27 cellular contexts compared by ENCODE assay signal in the genomic region with DNA sequence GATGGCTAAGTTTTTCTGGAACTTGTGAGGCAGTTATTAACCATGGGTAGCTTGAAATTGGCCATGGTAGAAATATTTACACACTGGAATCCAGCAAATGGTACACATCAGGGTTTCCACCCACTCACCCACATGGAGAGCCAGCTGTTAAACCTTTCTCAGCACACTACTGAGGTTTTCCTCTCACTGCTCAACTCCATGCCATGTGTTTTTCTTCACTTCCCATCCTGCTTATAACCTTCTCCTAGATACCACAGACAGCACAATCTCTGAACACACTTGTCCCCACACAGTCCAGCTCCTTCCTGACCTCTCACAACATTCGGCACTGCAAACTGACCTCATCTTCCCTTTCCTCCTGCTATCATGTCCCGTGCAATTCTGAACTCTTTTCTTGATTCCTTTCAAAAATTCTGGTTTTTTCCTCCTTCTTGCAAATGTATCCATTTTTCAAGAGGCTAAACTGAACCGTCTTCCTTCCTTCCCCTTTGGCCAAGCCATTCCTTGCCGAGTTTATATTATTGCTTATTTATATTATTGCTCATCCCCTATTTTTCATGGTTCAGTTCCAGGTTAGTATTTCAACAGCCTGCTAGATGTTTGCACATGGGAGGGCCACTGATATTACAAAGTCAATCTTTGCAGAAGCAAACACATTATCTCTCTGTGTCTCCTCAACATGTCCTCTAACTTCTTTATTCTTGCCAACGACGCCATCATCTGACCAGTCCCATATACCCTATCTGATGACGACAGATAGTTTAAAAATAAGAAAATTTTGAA.
A peak's percentile ranks its signal among the peaks of the same experiment; 100 is the strongest.
DNase-seq lines count a peak whose midpoint lies in the region; ATAC-seq and TF ChIP-seq lines count a peak whose summit lies in the region.
"Had no signal": no experiment of that assay in that cellular context is flagged by ENCODE, and none has a peak within 500 bp of the region (broad histone marks: within the 10 kb centered on the region; RNA-seq: fewer than 3 reads in every experiment).

No MANE protein-coding gene starts in this region.

- H3K4me3 ChIP-seq in heart left ventricle (no peak overlapping the region), right cardiac atrium (ENCODE audit: low read length) (no peak overlapping the region), fibroblast of mammary gland (ENCODE audit: control insufficient read depth, low read depth, low read length) (no peak overlapping the region)
- H3K4me3 ChIP-seq: A549, dorsolateral prefrontal cortex, HAP-1, K562, prostate gland, testis had no signal

- intact Hi-C loops in heart left ventricle (cut with DNase I) = no loop called here
- intact Hi-C loops in right cardiac atrium (cut with DNase I) = no loop called here

- WGBS in heart left ventricle, 4 donors = 59 to 71% (median 64%) methylated on average over 7 of the region's 7 CpGs
- 52% methylated on average over 7 of the region's 7 CpGs for WGBS in right cardiac atrium

- TF ChIP-seq CTCF in heart left ventricle (IDR thresholded peaks at IDR 0.05) (no peak), fibroblast of mammary gland (conservative IDR thresholded peaks at IDR 0.05; ENCODE audit: control insufficient read depth, insufficient read depth, low read depth, low read length) (no peak), type B pancreatic cell (conservative IDR thresholded peaks at IDR 0.05) (no peak)

- H3K9me3 ChIP-seq in heart left ventricle = no peaks in the 10 kb centered on the region
- no peaks in the 10 kb centered on the region for H3K9me3 ChIP-seq in right cardiac atrium (ENCODE audit: control insufficient read depth, low read length)
- H3K9me3 ChIP-seq: A549, HAP-1, prostate gland, testis had no signal

- H3K4me1 ChIP-seq in heart left ventricle (no peaks in the 10 kb centered on the region), right cardiac atrium (ENCODE audit: control insufficient read depth, insufficient read depth, low read length) (no peaks in the 10 kb centered on the region)
- H3K4me1 ChIP-seq: A549, HAP-1, prostate gland, testis had no signal

- ATAC-seq in heart left ventricle (peak in 3 of 4 donors; percentile 56 to 82 (median 78)), right cardiac atrium (no peak), HG03378 (IDR thresholded peaks at IDR 0.05; ENCODE audit: unreplicated experiment) (no peak)
- no peak for ATAC-seq in stimulated activated effector memory CD8-positive, alpha-beta T cell treated with anti-CD3 and anti-CD28 coated beads, Interleukin-12 subunit alpha, Interleukin-12 subunit beta, amount 100 ng/mL, for 72 hours
- ATAC-seq: A549, K562 had no signal

- H3K4me3 Mint-ChIP-seq in type B pancreatic cell = no peak overlapping the region
- no peak overlapping the region for H3K4me3 Mint-ChIP-seq in T-helper 2 cell treated with Interferon-gamma antibody and Interleukin-4, amounts not matched to agents 5 μg/mL and 100 μg/mL, for 36 hours
- no peak overlapping the region for H3K4me3 Mint-ChIP-seq in stimulated activated effector memory CD8-positive, alpha-beta T cell treated with anti-CD3 and anti-CD28 coated beads, Interleukin-12 subunit alpha, Interleukin-12 subunit beta, amount 100 ng/mL, for 72 hours
- H3K4me3 Mint-ChIP-seq: CD4-positive, alpha-beta T cell; mesothelial cell of epicardium; nephron progenitor cell had no signal

- DNase-seq in heart left ventricle = peak in 2 of 5 donors; percentile 21 to 28
- DNase-seq in right cardiac atrium = no peak
- DNase-seq in amniotic epithelial cell (ENCODE audit: low read depth) = peak; percentile 10
- peak; percentile 77 for DNase-seq in fibroblast of mammary gland (ENCODE audit: low read depth)
- no peak for DNase-seq in type B pancreatic cell (ENCODE audit: extremely low spot score, unreplicated experiment)
- no peak for DNase-seq in T-helper 2 cell treated with Interferon-gamma antibody and Interleukin-4, amounts not matched to agents 5 μg/mL and 100 μg/mL, for 36 hours (ENCODE audit: low spot score)
- DNase-seq in stimulated activated effector memory CD8-positive, alpha-beta T cell treated with anti-CD3 and anti-CD28 coated beads, Interleukin-12 subunit alpha, Interleukin-12 subunit beta, amount 100 ng/mL, for 72 hours (ENCODE audit: low spot score in 2 of 2) = no peak
- DNase-seq: activated CD4-positive, alpha-beta T cell treated with anti-CD3 and anti-CD28 coated beads, Interleukin-2, amount 50 U/mL, for 48 hours; activated naive CD4-positive, alpha-beta T cell treated with Interleukin-2 at 50 U/mL for 16 hours; activated T-cell treated with anti-CD3 and anti-CD28 coated beads, Interleukin-2, amount 50 U/mL, for 1 hour; CD4-positive, alpha-beta T cell; DMS79; dorsolateral prefrontal cortex; hippocampal formation; kidney; NCI-H1930; NCI-H446; nephron progenitor cell; stimulated activated CD4-positive, alpha-beta T cell treated with anti-CD3 and anti-CD28 coated beads, Interleukin-12 subunit alpha, Interleukin-12 subunit beta, amount 100 ng/mL, for 4 hours; testis had no signal

- no peaks in the 10 kb centered on the region for H3K27me3 ChIP-seq in heart left ventricle
- no peaks in the 10 kb centered on the region for H3K27me3 ChIP-seq in right cardiac atrium (ENCODE audit: control insufficient read depth, insufficient read depth)
- H3K27me3 ChIP-seq: dorsolateral prefrontal cortex, testis had no signal

- no peaks in the 10 kb centered on the region for H3K27me3 Mint-ChIP-seq in type B pancreatic cell
- no peaks in the 10 kb centered on the region for H3K27me3 Mint-ChIP-seq in T-helper 2 cell treated with Interferon-gamma antibody and Interleukin-4, amounts not matched to agents 5 μg/mL and 100 μg/mL, for 36 hours (ENCODE audit: low read depth)
- H3K27me3 Mint-ChIP-seq: CD4-positive, alpha-beta T cell had no signal

- H3K36me3 ChIP-seq in heart left ventricle = no peaks in the 10 kb centered on the region
- H3K36me3 ChIP-seq: HAP-1, prostate gland had no signal

- peak overlapping the region in 2 of 12 donors; percentile 8 to 32 for H3K27ac ChIP-seq in heart left ventricle
- no peak overlapping the region for H3K27ac ChIP-seq in right cardiac atrium (ENCODE audit: low read length)
- H3K27ac ChIP-seq: A549, dorsolateral prefrontal cortex, prostate gland, testis, VCaP had no signal

- H3K9me3 Mint-ChIP-seq in type B pancreatic cell = no peaks in the 10 kb centered on the region
- peaks cover 8% of the 10 kb centered on the region for H3K9me3 Mint-ChIP-seq in T-helper 2 cell treated with Interferon-gamma antibody and Interleukin-4, amounts not matched to agents 5 μg/mL and 100 μg/mL, for 36 hours
- H3K9me3 Mint-ChIP-seq in stimulated activated effector memory CD8-positive, alpha-beta T cell treated with anti-CD3 and anti-CD28 coated beads, Interleukin-12 subunit alpha, Interleukin-12 subunit beta, amount 100 ng/mL, for 72 hours = peaks cover 19% of the 10 kb centered on the region
- H3K9me3 Mint-ChIP-seq: CD4-positive, alpha-beta T cell; mesothelial cell of epicardium; nephron progenitor cell had no signal

- no peaks in the 10 kb centered on the region for H3K36me3 Mint-ChIP-seq in type B pancreatic cell
- H3K36me3 Mint-ChIP-seq in T-helper 2 cell treated with Interferon-gamma antibody and Interleukin-4, amounts not matched to agents 5 μg/mL and 100 μg/mL, for 36 hours (ENCODE audit: low read depth) = no peaks in the 10 kb centered on the region
- no peaks in the 10 kb centered on the region for H3K36me3 Mint-ChIP-seq in stimulated activated effector memory CD8-positive, alpha-beta T cell treated with anti-CD3 and anti-CD28 coated beads, Interleukin-12 subunit alpha, Interleukin-12 subunit beta, amount 100 ng/mL, for 72 hours
- H3K36me3 Mint-ChIP-seq: mesothelial cell of epicardium had no signal

- peak overlapping the region; percentile 25 for H3K27ac Mint-ChIP-seq in type B pancreatic cell
- no peak overlapping the region for H3K27ac Mint-ChIP-seq in T-helper 2 cell treated with Interferon-gamma antibody and Interleukin-4, amounts not matched to agents 5 μg/mL and 100 μg/mL, for 36 hours
- no peak overlapping the region for H3K27ac Mint-ChIP-seq in stimulated activated effector memory CD8-positive, alpha-beta T cell treated with anti-CD3 and anti-CD28 coated beads, Interleukin-12 subunit alpha, Interleukin-12 subunit beta, amount 100 ng/mL, for 72 hours
- H3K27ac Mint-ChIP-seq: CD4-positive, alpha-beta T cell; mesothelial cell of epicardium; nephron progenitor cell had no signal

- H3K4me1 Mint-ChIP-seq in type B pancreatic cell (ENCODE audit: unreplicated experiment) = peaks cover 4% of the 10 kb centered on the region
- no peaks in the 10 kb centered on the region for H3K4me1 Mint-ChIP-seq in T-helper 2 cell treated with Interferon-gamma antibody and Interleukin-4, amounts not matched to agents 5 μg/mL and 100 μg/mL, for 36 hours (ENCODE audit: low read depth)
- no peaks in the 10 kb centered on the region for H3K4me1 Mint-ChIP-seq in stimulated activated effector memory CD8-positive, alpha-beta T cell treated with anti-CD3 and anti-CD28 coated beads, Interleukin-12 subunit alpha, Interleukin-12 subunit beta, amount 100 ng/mL, for 72 hours
- H3K4me1 Mint-ChIP-seq: mesothelial cell of epicardium had no signal

- TF ChIP-seq POLR2A in heart left ventricle (IDR thresholded peaks at IDR 0.05) = no peak

Comparison
In these comparisons a context has a peak if more than half of its experiments do, and no peak if none do; other contexts are left out.
1. ATAC-seq: peak in heart left ventricle (3 of 4); none in right cardiac atrium (0 of 2), stimulated activated effector memory CD8-positive, alpha-beta T cell treated with anti-CD3 and anti-CD28 coated beads, Interleukin-12 subunit alpha, Interleukin-12 subunit beta, amount 100 ng/mL, for 72 hours (single experiment) and HG03378 (single experiment).
2. DNase-seq: peak in amniotic epithelial cell (single experiment) and fibroblast of mammary gland (single experiment); none in right cardiac atrium (0 of 3), type B pancreatic cell (single experiment), T-helper 2 cell treated with Interferon-gamma antibody and Interleukin-4, amounts not matched to agents 5 μg/mL and 100 μg/mL, for 36 hours (single experiment) and stimulated activated effector memory CD8-positive, alpha-beta T cell treated with anti-CD3 and anti-CD28 coated beads, Interleukin-12 subunit alpha, Interleukin-12 subunit beta, amount 100 ng/mL, for 72 hours (0 of 2).